ENCODE assay signal across 9 cellular contexts in genomic region chr7:140404565-140405080, GRCh38. TPM values are rescaled to one million over a fixed set of nuclear protein-coding genes. Genes with fewer than 3 reads are reported as not detected.
A peak's percentile ranks its signal among the peaks of the same experiment; 100 is the strongest.
DNase-seq lines count a peak whose midpoint lies in the region; ATAC-seq and TF ChIP-seq lines count a peak whose summit lies in the region.
"Had no signal": no experiment of that assay in that cellular context is flagged by ENCODE, and none has a peak within 500 bp of the region (broad histone marks: within the 10 kb centered on the region; RNA-seq: fewer than 3 reads in every experiment).

No MANE protein-coding gene starts in this region.

- H4K5ac ChIP-seq in H9 (ENCODE audit: insufficient read length, low read depth, low read length) = no peak overlapping the region

- H3K9me3 ChIP-seq in H9 (ENCODE audit: control insufficient read depth, low read depth, low read length) (no peaks in the 10 kb centered on the region), GM23248 (ENCODE audit: low read depth) (no peaks in the 10 kb centered on the region), OCI-LY7 (ENCODE audit: low read length) (no peaks in the 10 kb centered on the region)
- H3K9me3 ChIP-seq: heart right ventricle had no signal

- POLR2A ChIA-PET in OCI-LY7 (lab: Charles Lee) = no interaction called here

- no peak overlapping the region for H2BK120ac ChIP-seq in H9 (ENCODE audit: low read depth, low read length, poor library complexity, severe bottlenecking)

- peak overlapping the region; percentile 54 for H3K4me2 ChIP-seq in H9 (ENCODE audit: insufficient read depth, insufficient read length, low read length)
- H3K4me2 ChIP-seq in GM23248 (ENCODE audit: unreplicated experiment) = no peak overlapping the region
- no peak overlapping the region; the same call in 1 of the 2 replicates for H3K4me2 ChIP-seq in OCI-LY7 (ENCODE audit: low read length)

- H2BK5ac ChIP-seq in H9 (ENCODE audit: insufficient read length, low read length) = no peak overlapping the region

- no peaks in the 10 kb centered on the region for H3K9me2 ChIP-seq in GM23248 (ENCODE audit: insufficient read depth)
- no peaks in the 10 kb centered on the region for H3K9me2 ChIP-seq in OCI-LY7 (ENCODE audit: insufficient read depth, low read length)

- H3K23ac ChIP-seq in H9 (ENCODE audit: insufficient read length, low read depth, low read length) = no peak overlapping the region

- H3K23me2 ChIP-seq in H9 (ENCODE audit: insufficient read length, low read depth, low read length, poor library complexity, severe bottlenecking) = peaks cover 3% of the 10 kb centered on the region

- peaks cover 15% of the 10 kb centered on the region for H3F3A ChIP-seq in GM23248 (ENCODE audit: insufficient read depth)

- H2BK12ac ChIP-seq in H9 (ENCODE audit: insufficient read length, low read depth, low read length) = no peak overlapping the region

- H3K4me1 ChIP-seq in H9 (ENCODE audit: insufficient read depth, low read length) (peaks cover 5% of the 10 kb centered on the region; the same call in 1 of the 2 replicates), GM23248 (ENCODE audit: insufficient read depth) (peaks cover 10% of the 10 kb centered on the region), OCI-LY7 (ENCODE audit: insufficient read depth, low read length, poor library complexity, severe bottlenecking) (no peaks in the 10 kb centered on the region)

- TF ChIP-seq CTCF in 22Rv1 (IDR thresholded peaks at IDR 0.05) (no peak), H9 (conservative IDR thresholded peaks at IDR 0.05) (no peak), OCI-LY7 (conservative IDR thresholded peaks at IDR 0.05; ENCODE audit: low read length) (no peak)

- H3K9ac ChIP-seq in H9 (ENCODE audit: extremely low read depth, insufficient read length, low read length) (no peak overlapping the region), GM23248 (no peak overlapping the region)

- no CpG with 5 or more reads among the region's 3 CpGs for WGBS in H9 (ENCODE audit: extremely low coverage, insufficient read length, low lambda C conversion rate)
- 27% methylated on average over 3 of the region's 3 CpGs for WGBS in GM23248 (ENCODE audit: low coverage in 1 of 2, low lambda C conversion rate in 2 of 2, missing lambda C conversion rate in 2 of 2), 2 experiments

- no peak overlapping the region for H2BK20ac ChIP-seq in H9 (ENCODE audit: low read depth, low read length, poor library complexity, severe bottlenecking)

- intact Hi-C loops in OCI-LY7 (cut with micrococcal nuclease; ENCODE audit: unreplicated experiment) = no loop called here

- H2AFZ ChIP-seq in H9 (ENCODE audit: low read length) (no peak overlapping the region), GM23248 (no peak overlapping the region), OCI-LY7 (ENCODE audit: low read length) (no peak overlapping the region)

- no peak overlapping the region for H3K4ac ChIP-seq in H9 (ENCODE audit: low read depth, low read length)

- no peak overlapping the region for H2AK5ac ChIP-seq in H9 (ENCODE audit: insufficient read length, low read length)

- H3K18ac ChIP-seq in H9 (ENCODE audit: insufficient read length, low read depth, low read length) = no peak overlapping the region

- no peaks in the 10 kb centered on the region for H3K27me3 Mint-ChIP-seq in H9 (ENCODE audit: low read depth)
- H3K27me3 Mint-ChIP-seq in activated T-helper 17 cell treated with anti-CD3 and anti-CD28 coated beads, Interleukin-2, amount 50 U/mL, for 72 hours = no peaks in the 10 kb centered on the region

- H3K9me3 Mint-ChIP-seq in H9 = no peaks in the 10 kb centered on the region; a peak in 1 of 5 replicates
- no peaks in the 10 kb centered on the region for H3K9me3 Mint-ChIP-seq in activated T-helper 17 cell treated with anti-CD3 and anti-CD28 coated beads, Interleukin-2, amount 50 U/mL, for 72 hours

- no peak overlapping the region for H4K8ac ChIP-seq in H9 (replicated peaks; ENCODE audit: insufficient read length, low read depth, low read length)

- H3T11ph ChIP-seq in H9 (ENCODE audit: low read length) = no peak overlapping the region

- DNase-seq in H9 = no peak
- peak; percentile 95 for DNase-seq in kidney glomerular epithelial cell (lab: John Stamatoyannopoulos, UW)
- no peak for DNase-seq in stimulated activated CD8-positive, alpha-beta memory T cell treated with anti-CD3 and anti-CD28 coated beads, Interleukin-4, amount 100 ng/mL, for 48 hours
- DNase-seq in GM23248 = no peak
- no peak for DNase-seq in OCI-LY7 (ENCODE audit: low spot score)
- no peak for DNase-seq in stimulated activated naive CD4-positive, alpha-beta T cell treated with Interleukin-2 at 50 U/mL for 16 hours (lab: John Stamatoyannopoulos, UW)
- DNase-seq: heart right ventricle had no signal

- peaks cover 17 to 23% of the 10 kb centered on the region in 2 experiments for H3K4me1 Mint-ChIP-seq in H9
- peaks cover 22% of the 10 kb centered on the region for H3K4me1 Mint-ChIP-seq in activated T-helper 17 cell treated with anti-CD3 and anti-CD28 coated beads, Interleukin-2, amount 50 U/mL, for 72 hours

- no peak overlapping the region for H3K56ac ChIP-seq in H9 (ENCODE audit: insufficient read length, low read depth, low read length)

- peak overlapping the region in 2 of 3 experiments; percentile 73 to 89; a peak in 1 of 7 replicates for H3K27ac Mint-ChIP-seq in H9
- peak overlapping the region; percentile 99 for H3K27ac Mint-ChIP-seq in activated T-helper 17 cell treated with anti-CD3 and anti-CD28 coated beads, Interleukin-2, amount 50 U/mL, for 72 hours

- BruUV-seq in OCI-LY7 (replicated peaks; lab: Mats Ljungman, UMichigan) = no TSS peak

- no peaks in the 10 kb centered on the region for H4K20me1 ChIP-seq in H9 (ENCODE audit: control insufficient read depth, insufficient read depth, insufficient read length)
- no peaks in the 10 kb centered on the region for H4K20me1 ChIP-seq in GM23248 (ENCODE audit: insufficient read depth)
- H4K20me1 ChIP-seq in OCI-LY7 (ENCODE audit: insufficient read depth, low read length) = no peaks in the 10 kb centered on the region

- CTCF ChIA-PET in OCI-LY7 (lab: Charles Lee; ENCODE audit: unreplicated experiment) = no interaction called here

- H3K79me1 ChIP-seq in H9 (ENCODE audit: insufficient read depth, low read depth, low read length, poor library complexity, severe bottlenecking) = no peaks in the 10 kb centered on the region

- H3K14ac ChIP-seq in H9 (ENCODE audit: insufficient read depth, low read length) = no peak overlapping the region

- H2BK15ac ChIP-seq in H9 (ENCODE audit: low read depth, low read length) = no peak overlapping the region

- in situ Hi-C loops in GM23248 (cut with MboI) = no loop called here

- H3K36me3 ChIP-seq in GM23248 (ENCODE audit: low read depth) (no peaks in the 10 kb centered on the region), OCI-LY7 (ENCODE audit: insufficient read depth, low read length) (no peaks in the 10 kb centered on the region)
- H3K36me3 ChIP-seq: heart right ventricle had no signal

- ATAC-seq in activated T-helper 17 cell treated with anti-CD3 and anti-CD28 coated beads, Interleukin-2, amount 50 U/mL, for 72 hours (replicated peaks) = no peak

- peak overlapping the region; percentile 81 for H3K27ac ChIP-seq in 22Rv1
- no peak overlapping the region for H3K27ac ChIP-seq in H9 (ENCODE audit: insufficient read length, low read depth, low read length)
- no peak overlapping the region for H3K27ac ChIP-seq in GM23248
- no peak overlapping the region for H3K27ac ChIP-seq in OCI-LY7 (ENCODE audit: low read depth, low read length, poor library complexity, severe bottlenecking)

- peaks cover 4 to 18% (median 15%) of the 10 kb centered on the region in 3 experiments; a peak in 6 of 7 replicates for H3K36me3 Mint-ChIP-seq in H9 (ENCODE audit: insufficient read depth in 1 of 3, low read depth in 3 of 3)
- peaks cover 12% of the 10 kb centered on the region for H3K36me3 Mint-ChIP-seq in activated T-helper 17 cell treated with anti-CD3 and anti-CD28 coated beads, Interleukin-2, amount 50 U/mL, for 72 hours (ENCODE audit: low read depth)

- no peak overlapping the region for H4K91ac ChIP-seq in H9 (ENCODE audit: insufficient read length, low read depth, low read length)

- H3K27me3 ChIP-seq in H9 (ENCODE audit: insufficient read depth, low read length) (no peaks in the 10 kb centered on the region), GM23248 (replicated peaks; ENCODE audit: insufficient read depth) (no peaks in the 10 kb centered on the region)

- H3K4me3 ChIP-seq in GM23248 = no peak overlapping the region
- H3K4me3 ChIP-seq in OCI-LY7 (ENCODE audit: low read depth, low read length, poor library complexity, severe bottlenecking) = no peak overlapping the region

- H3K79me2 ChIP-seq in H9 (ENCODE audit: insufficient read depth, low read length) = no peaks in the 10 kb centered on the region
- H3K79me2 ChIP-seq in GM23248 (ENCODE audit: insufficient read depth) = no peaks in the 10 kb centered on the region
- no peaks in the 10 kb centered on the region for H3K79me2 ChIP-seq in OCI-LY7 (ENCODE audit: insufficient read depth, low read depth, low read length)

- peak overlapping the region; percentile 74 to 83 for H3K4me3 Mint-ChIP-seq in H9
- peak overlapping the region; percentile 99 for H3K4me3 Mint-ChIP-seq in activated T-helper 17 cell treated with anti-CD3 and anti-CD28 coated beads, Interleukin-2, amount 50 U/mL, for 72 hours

RNA-seq across cellular contexts. Expression of gene RAB19, which starts 0.8 kb away (rescaled TPM):
- total RNA-seq in H9 (2021) (14.4 and 15.1 TPM in 2 replicates), OCI-LY7 (2022) (not detected in 2 replicates)
- 1 to 10 TPM; 4.5 to 7.2 TPM for total RNA-seq in activated T-helper 17 cell treated with anti-CD3 and anti-CD28 coated beads, Interleukin-2, amount 50 U/mL, for 72 hours
- not detected in 2 replicates for total RNA-seq in GM23248 (2014; rRNA removed; shearing (Covaris generic))
- polyA plus RNA-seq in GM23248 (2016; fragmentation: Nextera tagmentation; extraction: Ambion mirVana) = not detected in 2 replicates
- total RNA-seq in OCI-LY7 (2014; rRNA removed; shearing (Covaris generic)) = not detected in 2 replicates
- total RNA-seq: heart right ventricle had no signal
- polyA plus RNA-seq: heart right ventricle had no signal

RNA-seq across cellular contexts. Expression of gene SLC37A3, which starts 6.3 kb away (rescaled TPM):
- total RNA-seq in H9 (2021) (52.7 and 52.9 TPM in 2 replicates), OCI-LY7 (2022) (9.8 and 10.0 TPM in 2 replicates)
- 10 to 100 TPM; 41.8 to 55.1 TPM for total RNA-seq in activated T-helper 17 cell treated with anti-CD3 and anti-CD28 coated beads, Interleukin-2, amount 50 U/mL, for 72 hours
- total RNA-seq in GM23248 (2014; rRNA removed; shearing (Covaris generic)) = 61.7 and 64.5 TPM in 2 replicates
- 39.8 and 44.8 TPM in 2 replicates for polyA plus RNA-seq in GM23248 (2016; fragmentation: Nextera tagmentation; extraction: Ambion mirVana)
- total RNA-seq in OCI-LY7 (2014; rRNA removed; shearing (Covaris generic)) = 6.6 and 8.0 TPM in 2 replicates
